ENCODE assay signal across 24 cellular contexts in genomic region chr15:69652906-69653305, GRCh38.
DNase-seq lines count a peak whose midpoint lies in the region; ATAC-seq, FAIRE-seq and TF ChIP-seq lines count a peak whose summit lies in the region.
"Had no signal": no experiment of that assay in that cellular context is flagged by ENCODE, and none has a peak within 500 bp of the region (broad histone marks: within the 10 kb centered on the region; RNA-seq: fewer than 3 reads in every experiment).

No MANE protein-coding gene starts in this region.

- no peaks in the 10 kb centered on the region for H3F3A ChIP-seq in GM23248 (ENCODE audit: insufficient read depth)

- intact Hi-C loops in A673 (cut with micrococcal nuclease; ENCODE audit: unreplicated experiment) = no loop called here

- H3K4me1 ChIP-seq in A673 (ENCODE audit: insufficient read depth, low read length, poor library complexity, severe bottlenecking) (no peaks in the 10 kb centered on the region), GM23248 (ENCODE audit: insufficient read depth) (no peaks in the 10 kb centered on the region)

- CTCF ChIA-PET in A673 (lab: Charles Lee) = no interaction called here

- peak overlapping the region in 1 of 2 donors; percentile 4 for H3K27ac Mint-ChIP-seq in effector memory CD8-positive, alpha-beta T cell
- no peak overlapping the region for H3K27ac Mint-ChIP-seq in osteocyte (ENCODE audit: unreplicated experiment)
- H3K27ac Mint-ChIP-seq: activated CD4-positive, alpha-beta memory T cell treated with anti-CD3 and anti-CD28 coated beads, Interleukin-2, amount 10 ng/mL, durations not matched to agents 7 days and 5 days; CD4-positive, CD25-positive, alpha-beta regulatory T cell; stimulated activated memory B cell treated with anti-CD40 and anti-IgM and Interleukin-4, amounts not matched to agents 10 μg/mL and 1 μg/mL and 100 μg/mL, for 72 hours; T-helper 1 cell treated with Interleukin-12 subunit alpha and Interleukin-12 subunit beta and Interleukin-4 antibody, amounts not matched to agents 30 μg/mL and 1 μg/mL, for 36 hours had no signal

- no peak overlapping the region for H3K9ac ChIP-seq in GM23248

- TF ChIP-seq CTCF in A673 (conservative IDR thresholded peaks at IDR 0.05; ENCODE audit: low read depth, low read length) (peak; percentile 32; the same call in 1 of the 2 replicates), D721Med (IDR thresholded peaks at IDR 0.05; ENCODE audit: insufficient read depth, missing control alignments) (peak; percentile 2), osteocyte (IDR thresholded peaks at IDR 0.05) (no peak)

- 32 to 43% methylated on average over 3 of the region's 3 CpGs for WGBS in GM23248 (ENCODE audit: low coverage in 1 of 2, low lambda C conversion rate in 2 of 2, missing lambda C conversion rate in 2 of 2), 2 experiments

- in situ Hi-C loops in GM23248 (cut with MboI) = no loop called here

- no TSS peak for BruUV-seq in A673 (replicated peaks; lab: Mats Ljungman, UMichigan)

- H4K20me1 ChIP-seq in GM23248 (ENCODE audit: insufficient read depth) = no peaks in the 10 kb centered on the region

- peaks cover 16 to 28% of the 10 kb centered on the region in 2 donors for H3K4me1 Mint-ChIP-seq in effector memory CD8-positive, alpha-beta T cell (ENCODE audit: low read depth in 2 of 2)
- H3K4me1 Mint-ChIP-seq in osteocyte (ENCODE audit: unreplicated experiment) = peaks cover 8% of the 10 kb centered on the region
- H3K4me1 Mint-ChIP-seq: CD4-positive, CD25-positive, alpha-beta regulatory T cell; stimulated activated memory B cell treated with anti-CD40 and anti-IgM and Interleukin-4, amounts not matched to agents 10 μg/mL and 1 μg/mL and 100 μg/mL, for 72 hours had no signal

- H3K36me3 ChIP-seq in A673 (ENCODE audit: insufficient read depth, low read length, poor library complexity, severe bottlenecking) = no peaks in the 10 kb centered on the region
- H3K36me3 ChIP-seq in GM23248 (ENCODE audit: low read depth) = no peaks in the 10 kb centered on the region
- H3K36me3 ChIP-seq: brain microvascular endothelial cell had no signal

- POLR2A ChIA-PET in A673 (lab: Charles Lee; ENCODE audit: low non-redundant PET) = no interaction called here

- H3K27ac ChIP-seq in A673 (ENCODE audit: low read depth, low read length, poor library complexity, severe bottlenecking) (no peak overlapping the region), GM23248 (no peak overlapping the region)
- H3K27ac ChIP-seq: brain microvascular endothelial cell, skin epidermis had no signal

- H3K4me3 Mint-ChIP-seq in effector memory CD8-positive, alpha-beta T cell = no peak overlapping the region
- H3K4me3 Mint-ChIP-seq in osteocyte (ENCODE audit: unreplicated experiment) = no peak overlapping the region
- H3K4me3 Mint-ChIP-seq: activated CD4-positive, alpha-beta memory T cell treated with anti-CD3 and anti-CD28 coated beads, Interleukin-2, amount 10 ng/mL, durations not matched to agents 7 days and 5 days; CD4-positive, CD25-positive, alpha-beta regulatory T cell; stimulated activated memory B cell treated with anti-CD40 and anti-IgM and Interleukin-4, amounts not matched to agents 10 μg/mL and 1 μg/mL and 100 μg/mL, for 72 hours; T-helper 1 cell treated with Interleukin-12 subunit alpha and Interleukin-12 subunit beta and Interleukin-4 antibody, amounts not matched to agents 30 μg/mL and 1 μg/mL, for 36 hours had no signal

- no peak overlapping the region for H3K4me2 ChIP-seq in GM23248 (ENCODE audit: unreplicated experiment)

- no peaks in the 10 kb centered on the region for H3K36me3 Mint-ChIP-seq in effector memory CD8-positive, alpha-beta T cell (ENCODE audit: insufficient read depth)
- H3K36me3 Mint-ChIP-seq in osteocyte (ENCODE audit: unreplicated experiment) = no peaks in the 10 kb centered on the region
- H3K36me3 Mint-ChIP-seq: CD4-positive, CD25-positive, alpha-beta regulatory T cell; stimulated activated memory B cell treated with anti-CD40 and anti-IgM and Interleukin-4, amounts not matched to agents 10 μg/mL and 1 μg/mL and 100 μg/mL, for 72 hours had no signal

- peaks cover 83% of the 10 kb centered on the region for H3K27me3 ChIP-seq in A673 (replicated peaks; ENCODE audit: insufficient read depth, low read depth, low read length, poor library complexity)
- H3K27me3 ChIP-seq in GM23248 (replicated peaks; ENCODE audit: insufficient read depth) = peaks cover 62% of the 10 kb centered on the region

- no peaks in the 10 kb centered on the region for H3K9me3 ChIP-seq in A673 (ENCODE audit: low read depth, low read length, poor library complexity, severe bottlenecking)
- no peaks in the 10 kb centered on the region for H3K9me3 ChIP-seq in GM23248 (ENCODE audit: low read depth)

- DNase-seq in A673 (ENCODE audit: low spot score) (peak; percentile 60), D721Med (ENCODE audit: insufficient read length, low spot score) (no peak), osteocyte (ENCODE audit: extremely low spot score, unreplicated experiment) (peak; percentile 62), GM23248 (no peak)
- DNase-seq in effector memory CD8-positive, alpha-beta T cell = no peak
- no peak for DNase-seq in central memory CD4-positive, alpha-beta T cell
- DNase-seq: activated CD4-positive, alpha-beta memory T cell treated with anti-CD3 and anti-CD28 coated beads, Interleukin-2, amount 10 ng/mL, durations not matched to agents 7 days and 5 days; activated CD4-positive, CD25-positive, alpha-beta regulatory T cell treated with anti-CD3 and anti-CD28 coated beads, Interleukin-2, amount 50 U/mL, for 72 hours; activated T-cell treated with anti-CD3 and anti-CD28 coated beads, Interleukin-2, amount 50 U/mL, for 1 hour; brain microvascular endothelial cell; CD4-positive, CD25-positive, alpha-beta regulatory T cell; cortex of kidney; EL; HCEC 1CT; NCI-H1105; NCI-H2107; NCI-H446 treated with DMSO at 0.1 percent for 48 hours; stimulated activated CD4-positive, alpha-beta T cell treated with anti-CD3 and anti-CD28 coated beads, Interleukin-2, amount 100 ng/mL, for 24 hours had no signal

- FAIRE-seq in D721Med (lab: Jason Lieb, UNC) = no peak

- no peak overlapping the region for H2AFZ ChIP-seq in GM23248

- peaks cover 0 to 34% of the 10 kb centered on the region in 2 donors for H3K27me3 Mint-ChIP-seq in effector memory CD8-positive, alpha-beta T cell
- H3K27me3 Mint-ChIP-seq in osteocyte (ENCODE audit: unreplicated experiment) = peaks cover 69% of the 10 kb centered on the region

- no peaks in the 10 kb centered on the region for H3K9me3 Mint-ChIP-seq in effector memory CD8-positive, alpha-beta T cell
- H3K9me3 Mint-ChIP-seq in osteocyte (ENCODE audit: unreplicated experiment) = no peaks in the 10 kb centered on the region
- H3K9me3 Mint-ChIP-seq: activated CD4-positive, alpha-beta memory T cell treated with anti-CD3 and anti-CD28 coated beads, Interleukin-2, amount 10 ng/mL, durations not matched to agents 7 days and 5 days; stimulated activated memory B cell treated with anti-CD40 and anti-IgM and Interleukin-4, amounts not matched to agents 10 μg/mL and 1 μg/mL and 100 μg/mL, for 72 hours; T-helper 1 cell treated with Interleukin-12 subunit alpha and Interleukin-12 subunit beta and Interleukin-4 antibody, amounts not matched to agents 30 μg/mL and 1 μg/mL, for 36 hours had no signal

- peak; percentile 76 for ATAC-seq in effector memory CD8-positive, alpha-beta T cell (replicated peaks)
- ATAC-seq in HG02678 (IDR thresholded peaks at IDR 0.05; ENCODE audit: unreplicated experiment) = no peak
- ATAC-seq: Panc1; stimulated activated memory B cell treated with anti-CD40 and anti-IgM and Interleukin-4, amounts not matched to agents 10 μg/mL and 1 μg/mL and 100 μg/mL, for 72 hours had no signal

- H3K79me2 ChIP-seq in GM23248 (ENCODE audit: insufficient read depth) = no peaks in the 10 kb centered on the region

- H3K4me3 ChIP-seq in A673 (ENCODE audit: low read depth, low read length, poor library complexity, severe bottlenecking) = no peak overlapping the region
- H3K4me3 ChIP-seq in GM23248 = no peak overlapping the region
- H3K4me3 ChIP-seq: lung, skin epidermis had no signal

- H3K9me2 ChIP-seq in GM23248 (ENCODE audit: insufficient read depth) = no peaks in the 10 kb centered on the region

Comparison
In these comparisons a context has a peak if more than half of its experiments do, and no peak if none do; other contexts are left out.
1. DNase-seq: peak in A673 (single experiment) and osteocyte (single experiment); none in D721Med (single experiment), effector memory CD8-positive, alpha-beta T cell (0 of 3), GM23248 (single experiment) and central memory CD4-positive, alpha-beta T cell (single experiment).